Comparison of ENCODE assay signal across 8 cellular contexts in genomic region chr16:67278773-67279295, GRCh38. TPM values are rescaled to one million over a fixed set of nuclear protein-coding genes. Genes with fewer than 3 reads are reported as not detected.
DNase-seq lines count a peak whose midpoint lies in the region; ATAC-seq and TF ChIP-seq lines count a peak whose summit lies in the region.

No MANE protein-coding gene starts in this region.

- peak; percentile 41 for ATAC-seq in GM19455 (IDR thresholded peaks at IDR 0.05; ENCODE audit: unreplicated experiment)

- no peaks in the 10 kb centered on the region for H3K27me3 ChIP-seq in effector memory CD4-positive, alpha-beta T cell (replicated peaks; ENCODE audit: control insufficient read depth, insufficient read depth, low read length, poor library complexity, severe bottlenecking)

- TF ChIP-seq CTCF in WI38 (IDR thresholded peaks at IDR 0.05; ENCODE audit: low read depth, low read length): no peak
- TF ChIP-seq CTCF in type B pancreatic cell (conservative IDR thresholded peaks at IDR 0.05): no peak

- no peaks in the 10 kb centered on the region for H3K9me3 Mint-ChIP-seq in type B pancreatic cell

- DNase-seq in D341Med (ENCODE audit: low spot score) (peak; percentile 85), HUDEP-2 (lab: John Stamatoyannopoulos, UW; ENCODE audit: unreplicated experiment in 76 of 76) (peak in 52 of 76 experiments; percentile 2 to 86 (median 53)), mucosa of gallbladder (ENCODE audit: low spot score) (peak; percentile 17), type B pancreatic cell (ENCODE audit: extremely low spot score, unreplicated experiment) (no peak), cortex of kidney (lab: John Stamatoyannopoulos, UW) (no peak)
- DNase-seq in effector memory CD4-positive, alpha-beta T cell: peak; percentile 17 to 40 (median 21)

- peaks cover 3% of the 10 kb centered on the region for H3K36me3 ChIP-seq in effector memory CD4-positive, alpha-beta T cell (ENCODE audit: control insufficient read depth, insufficient read depth, low read length)

- peaks cover 5% of the 10 kb centered on the region for H3K27me3 Mint-ChIP-seq in type B pancreatic cell

- H3K9me3 ChIP-seq in effector memory CD4-positive, alpha-beta T cell (ENCODE audit: control insufficient read depth, low read length): no peaks in the 10 kb centered on the region

- no peak overlapping the region for H3K27ac Mint-ChIP-seq in type B pancreatic cell

- H3K27ac ChIP-seq in effector memory CD4-positive, alpha-beta T cell (ENCODE audit: insufficient read depth, low read length, poor library complexity, severe bottlenecking): peak overlapping the region; percentile 32

- H3K4me3 Mint-ChIP-seq in type B pancreatic cell: peak overlapping the region; percentile 78

- no peaks in the 10 kb centered on the region for H3K4me1 Mint-ChIP-seq in type B pancreatic cell (ENCODE audit: unreplicated experiment)

- H3K4me3 ChIP-seq in WI38 (ENCODE audit: low read depth, low read length): peak overlapping the region; percentile 54
- H3K4me3 ChIP-seq in effector memory CD4-positive, alpha-beta T cell (ENCODE audit: insufficient read depth, low read depth, low read length, poor library complexity, severe bottlenecking): peak overlapping the region; percentile 67

- no peaks in the 10 kb centered on the region for H3K36me3 Mint-ChIP-seq in type B pancreatic cell

- H3K4me1 ChIP-seq in effector memory CD4-positive, alpha-beta T cell (ENCODE audit: control insufficient read depth, insufficient read depth, low read length, poor library complexity, severe bottlenecking): peaks cover 10% of the 10 kb centered on the region

RNA-seq across cellular contexts. Expression of gene PLEKHG4, which starts 0.5 kb away (rescaled TPM):
- total RNA-seq in mucosa of gallbladder (6.7 TPM), type B pancreatic cell (ENCODE audit: low replicate concordance) (2.9 and 3.8 TPM in 2 replicates)

RNA-seq across cellular contexts. Expression of gene SLC9A5, which starts 30.1 kb away (rescaled TPM):
- total RNA-seq in mucosa of gallbladder: 3.2 TPM
- 1.0 and 4.4 TPM in 2 replicates for total RNA-seq in type B pancreatic cell (ENCODE audit: low replicate concordance)

RNA-seq across cellular contexts. Expression of gene FHOD1, which starts 31.6 kb away (rescaled TPM):
- total RNA-seq in mucosa of gallbladder: 46.4 TPM
- 15.2 and 34.7 TPM in 2 replicates for total RNA-seq in type B pancreatic cell (ENCODE audit: low replicate concordance)

RNA-seq across cellular contexts. Expression of gene KCTD19, which starts 47.7 kb away (rescaled TPM):
- 0.37 TPM for total RNA-seq in mucosa of gallbladder
- total RNA-seq in type B pancreatic cell (ENCODE audit: low replicate concordance): 0.56 TPM in 1 of 2 replicates, not detected in the other

RNA-seq across cellular contexts. Expression of gene LRRC36, which starts 47.8 kb away (rescaled TPM):
- total RNA-seq in mucosa of gallbladder: 2.1 TPM
- total RNA-seq in type B pancreatic cell (ENCODE audit: low replicate concordance): 0.38 and 1.1 TPM in 2 replicates

Comparison
In these comparisons a context has a peak if more than half of its experiments do, and no peak if none do; other contexts are left out.
1. DNase-seq: peak in D341Med (single experiment), HUDEP-2 (52 of 76), effector memory CD4-positive, alpha-beta T cell (3 of 3) and mucosa of gallbladder (single experiment); none in type B pancreatic cell (single experiment) and cortex of kidney (single experiment).